ENCODE assay signal across 1 cellular context in genomic region chr10:33657154-33657900, GRCh38.
A peak's percentile ranks its signal among the peaks of the same experiment; 100 is the strongest.
TF ChIP-seq lines count a peak whose summit lies in the region.

No MANE protein-coding gene starts in this region.

TF ChIP-seq in SK-N-SH, 30 proteins besides CTCF, POLR2A, EP300 and RAD21 (continued from another document):
- peak; percentile 30; the same call in 1 of the 2 replicates for TF ChIP-seq JUND (IDR thresholded peaks at IDR 0.05)
- no peak for TF ChIP-seq GABPA (IDR thresholded peaks at IDR 0.05; ENCODE audit: low read depth)
- no peak for TF ChIP-seq MEF2A (IDR thresholded peaks at IDR 0.05; ENCODE audit: borderline replicate concordance, low read depth)
- TF ChIP-seq SIN3A (IDR thresholded peaks at IDR 0.05; ENCODE audit: borderline replicate concordance, low read depth, low read length): no peak
- no peak for TF ChIP-seq TAF1 (IDR thresholded peaks at IDR 0.05; ENCODE audit: borderline replicate concordance, low read depth, low read length)
- no peak for TF ChIP-seq IRF3 (IDR thresholded peaks at IDR 0.05; ENCODE audit: low read depth, low read length)
- TF ChIP-seq FOSL2 (IDR thresholded peaks at IDR 0.05; ENCODE audit: borderline replicate concordance, low read depth): no peak
- no peak for TF ChIP-seq FOXJ3 (CRISPR knock-in tag; IDR thresholded peaks at IDR 0.05)
- no peak for TF ChIP-seq TEAD4 (IDR thresholded peaks at IDR 0.05; ENCODE audit: borderline replicate concordance, insufficient read depth)
- no peak for TF ChIP-seq MAX (IDR thresholded peaks at IDR 0.05; ENCODE audit: low read depth)
- TF ChIP-seq RFX5 (IDR thresholded peaks at IDR 0.05; ENCODE audit: low read length): no peak
TF ChIP-seq in SK-N-SH: peak in this region for 4.
